Comparison of ENCODE assay signal across 2 cellular contexts in genomic region chr20:58405504-58406291, GRCh38.
TF ChIP-seq lines count a peak whose summit lies in the region.

No MANE protein-coding gene starts in this region.

TF ChIP-seq in A549, 52 proteins besides CTCF, POLR2A, EP300 and RAD21:
- TF ChIP-seq POLR2AphosphoS2 (conservative IDR thresholded peaks at IDR 0.05; ENCODE audit: low read length) (no peak), RARB (CRISPR knock-in tag; IDR thresholded peaks at IDR 0.05) (no peak), PHF8 (IDR thresholded peaks at IDR 0.05; ENCODE audit: borderline replicate concordance, low read depth) (no peak), MAZ (IDR thresholded peaks at IDR 0.05; ENCODE audit: borderline replicate concordance, low read depth, low read length) (no peak), RCOR1 (IDR thresholded peaks at IDR 0.05; ENCODE audit: low read depth, low read length) (no peak), ESRRA (IDR thresholded peaks at IDR 0.05; ENCODE audit: borderline replicate concordance, low read length) (no peak), GATA3 (IDR thresholded peaks at IDR 0.05; ENCODE audit: borderline replicate concordance) (no peak), BHLHE40 (IDR thresholded peaks at IDR 0.05; ENCODE audit: low read depth, low read length) (no peak), JUN (IDR thresholded peaks at IDR 0.05) (no peak), HOXB13 (CRISPR knock-in tag; IDR thresholded peaks at IDR 0.05; ENCODE audit: low read depth) (no peak), ZSCAN20 (CRISPR knock-in tag; IDR thresholded peaks at IDR 0.05) (no peak), ZNF302 (CRISPR knock-in tag; IDR thresholded peaks at IDR 0.05) (no peak), HOXA7 (CRISPR knock-in tag; IDR thresholded peaks at IDR 0.05) (no peak), HOXB5 (CRISPR knock-in tag; IDR thresholded peaks at IDR 0.05) (no peak), ZFP36 (IDR thresholded peaks at IDR 0.05; ENCODE audit: borderline replicate concordance, partially characterized antibody) (no peak), CEBPB (IDR thresholded peaks at IDR 0.05) (no peak), EHF (CRISPR knock-in tag; IDR thresholded peaks at IDR 0.05) (no peak)
- TF ChIP-seq, protein P1, sequence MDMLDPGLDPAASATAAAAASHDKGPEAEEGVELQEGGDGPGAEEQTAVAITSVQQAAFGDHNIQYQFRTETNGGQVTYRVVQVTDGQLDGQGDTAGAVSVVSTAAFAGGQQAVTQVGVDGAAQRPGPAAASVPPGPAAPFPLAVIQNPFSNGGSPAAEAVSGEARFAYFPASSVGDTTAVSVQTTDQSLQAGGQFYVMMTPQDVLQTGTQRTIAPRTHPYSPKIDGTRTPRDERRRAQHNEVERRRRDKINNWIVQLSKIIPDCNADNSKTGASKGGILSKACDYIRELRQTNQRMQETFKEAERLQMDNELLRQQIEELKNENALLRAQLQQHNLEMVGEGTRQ (IDR thresholded peaks at IDR 0.05): no peak
- TF ChIP-seq, protein P2, sequence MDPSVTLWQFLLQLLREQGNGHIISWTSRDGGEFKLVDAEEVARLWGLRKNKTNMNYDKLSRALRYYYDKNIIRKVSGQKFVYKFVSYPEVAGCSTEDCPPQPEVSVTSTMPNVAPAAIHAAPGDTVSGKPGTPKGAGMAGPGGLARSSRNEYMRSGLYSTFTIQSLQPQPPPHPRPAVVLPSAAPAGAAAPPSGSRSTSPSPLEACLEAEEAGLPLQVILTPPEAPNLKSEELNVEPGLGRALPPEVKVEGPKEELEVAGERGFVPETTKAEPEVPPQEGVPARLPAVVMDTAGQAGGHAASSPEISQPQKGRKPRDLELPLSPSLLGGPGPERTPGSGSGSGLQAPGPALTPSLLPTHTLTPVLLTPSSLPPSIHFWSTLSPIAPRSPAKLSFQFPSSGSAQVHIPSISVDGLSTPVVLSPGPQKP (IDR thresholded peaks at IDR 0.05; ENCODE audit: low read depth, low read length): no peak

TF ChIP-seq in GM23338, 12 proteins besides CTCF, POLR2A, EP300 and RAD21 (continued from another document):
- TF ChIP-seq, protein P3, sequence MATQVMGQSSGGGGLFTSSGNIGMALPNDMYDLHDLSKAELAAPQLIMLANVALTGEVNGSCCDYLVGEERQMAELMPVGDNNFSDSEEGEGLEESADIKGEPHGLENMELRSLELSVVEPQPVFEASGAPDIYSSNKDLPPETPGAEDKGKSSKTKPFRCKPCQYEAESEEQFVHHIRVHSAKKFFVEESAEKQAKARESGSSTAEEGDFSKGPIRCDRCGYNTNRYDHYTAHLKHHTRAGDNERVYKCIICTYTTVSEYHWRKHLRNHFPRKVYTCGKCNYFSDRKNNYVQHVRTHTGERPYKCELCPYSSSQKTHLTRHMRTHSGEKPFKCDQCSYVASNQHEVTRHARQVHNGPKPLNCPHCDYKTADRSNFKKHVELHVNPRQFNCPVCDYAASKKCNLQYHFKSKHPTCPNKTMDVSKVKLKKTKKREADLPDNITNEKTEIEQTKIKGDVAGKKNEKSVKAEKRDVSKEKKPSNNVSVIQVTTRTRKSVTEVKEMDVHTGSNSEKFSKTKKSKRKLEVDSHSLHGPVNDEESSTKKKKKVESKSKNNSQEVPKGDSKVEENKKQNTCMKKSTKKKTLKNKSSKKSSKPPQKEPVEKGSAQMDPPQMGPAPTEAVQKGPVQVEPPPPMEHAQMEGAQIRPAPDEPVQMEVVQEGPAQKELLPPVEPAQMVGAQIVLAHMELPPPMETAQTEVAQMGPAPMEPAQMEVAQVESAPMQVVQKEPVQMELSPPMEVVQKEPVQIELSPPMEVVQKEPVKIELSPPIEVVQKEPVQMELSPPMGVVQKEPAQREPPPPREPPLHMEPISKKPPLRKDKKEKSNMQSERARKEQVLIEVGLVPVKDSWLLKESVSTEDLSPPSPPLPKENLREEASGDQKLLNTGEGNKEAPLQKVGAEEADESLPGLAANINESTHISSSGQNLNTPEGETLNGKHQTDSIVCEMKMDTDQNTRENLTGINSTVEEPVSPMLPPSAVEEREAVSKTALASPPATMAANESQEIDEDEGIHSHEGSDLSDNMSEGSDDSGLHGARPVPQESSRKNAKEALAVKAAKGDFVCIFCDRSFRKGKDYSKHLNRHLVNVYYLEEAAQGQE (IDR thresholded peaks at IDR 0.05; ENCODE audit: unreplicated experiment): no peak
- TF ChIP-seq CREB1 (CRISPR knock-in tag; IDR thresholded peaks at IDR 0.05; ENCODE audit: low read depth) (no peak), NANOG (IDR thresholded peaks at IDR 0.05; ENCODE audit: borderline replicate concordance) (no peak), EZH2 (IDR thresholded peaks at IDR 0.05; ENCODE audit: low read depth, unreplicated experiment) (no peak), EZH2phosphoT487 (IDR thresholded peaks at IDR 0.05; ENCODE audit: unreplicated experiment) (no peak), STAT1 (IDR thresholded peaks at IDR 0.05; ENCODE audit: unreplicated experiment) (no peak), POLR2AphosphoS5 (IDR thresholded peaks at IDR 0.05; ENCODE audit: low read depth) (no peak), ZNF331 (CRISPR knock-in tag; IDR thresholded peaks at IDR 0.05; ENCODE audit: low read depth) (no peak), ZNF462 (CRISPR knock-in tag; IDR thresholded peaks at IDR 0.05) (no peak), JUNB (IDR thresholded peaks at IDR 0.05; ENCODE audit: unreplicated experiment) (no peak)
- TF ChIP-seq, protein P4, sequence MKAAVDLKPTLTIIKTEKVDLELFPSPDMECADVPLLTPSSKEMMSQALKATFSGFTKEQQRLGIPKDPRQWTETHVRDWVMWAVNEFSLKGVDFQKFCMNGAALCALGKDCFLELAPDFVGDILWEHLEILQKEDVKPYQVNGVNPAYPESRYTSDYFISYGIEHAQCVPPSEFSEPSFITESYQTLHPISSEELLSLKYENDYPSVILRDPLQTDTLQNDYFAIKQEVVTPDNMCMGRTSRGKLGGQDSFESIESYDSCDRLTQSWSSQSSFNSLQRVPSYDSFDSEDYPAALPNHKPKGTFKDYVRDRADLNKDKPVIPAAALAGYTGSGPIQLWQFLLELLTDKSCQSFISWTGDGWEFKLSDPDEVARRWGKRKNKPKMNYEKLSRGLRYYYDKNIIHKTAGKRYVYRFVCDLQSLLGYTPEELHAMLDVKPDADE (IDR thresholded peaks at IDR 0.05): no peak
